Comparison of ENCODE assay signal across 17 cellular contexts in the genomic region with DNA sequence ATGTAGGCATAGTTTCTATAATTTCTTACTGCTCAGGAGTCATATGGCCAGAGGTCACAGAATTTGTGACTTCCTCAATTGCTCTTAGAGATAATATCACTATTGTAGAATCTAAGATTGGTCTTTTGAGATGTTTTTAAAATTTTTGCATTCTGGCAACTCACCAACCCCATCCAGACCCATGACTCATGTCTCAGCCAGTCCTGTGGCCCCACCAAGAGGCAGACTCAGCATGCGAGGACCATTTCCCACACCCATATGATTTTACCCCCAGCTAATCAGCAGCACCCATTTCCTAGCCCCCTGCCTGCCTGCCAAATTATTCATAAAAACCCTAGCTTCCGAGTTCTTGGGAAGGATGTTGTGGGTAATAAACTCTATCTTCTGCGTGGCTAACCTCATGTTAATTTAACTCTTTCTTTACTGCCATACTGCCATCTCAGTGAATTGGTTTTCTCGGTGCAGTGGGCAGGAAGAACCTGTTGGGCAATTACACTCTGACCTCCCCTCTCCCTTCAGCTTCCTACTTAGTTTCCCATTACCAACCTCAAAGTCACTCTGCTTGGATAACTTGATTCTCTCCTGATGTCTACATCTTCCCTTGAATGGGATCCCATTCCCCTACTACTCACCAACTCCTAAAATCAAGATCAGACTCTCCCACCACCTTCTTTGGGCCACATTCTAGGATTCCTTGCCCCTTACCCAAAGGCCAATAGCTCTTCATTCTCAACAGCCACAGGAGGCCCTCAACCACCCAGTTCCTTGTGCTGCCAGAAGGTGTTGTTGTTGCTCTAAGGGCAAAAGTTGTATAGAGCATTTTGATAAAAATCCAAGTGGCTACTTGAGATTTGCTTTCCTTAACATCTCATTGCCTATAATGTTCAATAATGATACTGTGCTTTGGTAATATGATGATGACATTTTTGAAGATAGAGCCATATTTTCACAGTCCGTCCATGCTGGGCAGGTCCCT. TPM values are rescaled to one million over a fixed set of nuclear protein-coding genes. Genes with fewer than 3 reads are reported as not detected.
DNase-seq lines count a peak whose midpoint lies in the region; ATAC-seq and TF ChIP-seq lines count a peak whose summit lies in the region.
"Had no signal": no experiment of that assay in that cellular context is flagged by ENCODE, and none has a peak within 500 bp of the region (broad histone marks: within the 10 kb centered on the region; RNA-seq: fewer than 3 reads in every experiment).

No MANE protein-coding gene starts in this region.

- no peak overlapping the region for H3K9ac ChIP-seq in smooth muscle cell (ENCODE audit: low read depth)

- H3K4me3 ChIP-seq in PC-9 = no peak overlapping the region
- H3K4me3 ChIP-seq in smooth muscle cell = no peak overlapping the region
- H3K4me3 ChIP-seq: SK-N-MC, thoracic aorta had no signal

- POLR2A ChIA-PET in activated CD8-positive, alpha-beta T cell treated with anti-CD3 and anti-CD28 coated beads for 36 hours (lab: Charles Lee) = interaction anchor here (0.9 kb wide), 1 partner anchor 63 kb away, joined by 3 read pairs; no protein-coding TSS in a partner anchor
- POLR2A ChIA-PET in activated CD8-positive, alpha-beta T cell treated with anti-CD3 and anti-CD28 coated beads, Interleukin-2, amount 10 ng/mL, durations not matched to agents 7 days and 5 days (lab: Charles Lee) = no interaction called here
- POLR2A ChIA-PET in PC-9 (lab: Charles Lee; ENCODE audit: unreplicated experiment) (interaction anchor here (0.7 kb wide), 1 partner anchor 318 kb away, joined by 7 read pairs; no protein-coding TSS in a partner anchor), T-cell (lab: Charles Lee) (no interaction called here)

- H2AFZ ChIP-seq in PC-9 (no peak overlapping the region), smooth muscle cell (ENCODE audit: low read depth) (no peak overlapping the region)

- H3K4me1 ChIP-seq in PC-9 (replicated peaks; ENCODE audit: insufficient read depth) = peaks cover 9% of the 10 kb centered on the region; the same call in 1 of the 2 replicates
- no peaks in the 10 kb centered on the region for H3K4me1 ChIP-seq in smooth muscle cell (ENCODE audit: low read depth)

- H3F3A ChIP-seq in PC-9 (ENCODE audit: insufficient read depth, low read depth) = no peaks in the 10 kb centered on the region
- H3F3A ChIP-seq in smooth muscle cell (ENCODE audit: low read depth) = no peaks in the 10 kb centered on the region

- peak; percentile 27 for ATAC-seq in activated CD8-positive, alpha-beta T cell treated with anti-CD3 and anti-CD28 coated beads for 36 hours
- ATAC-seq in activated CD8-positive, alpha-beta T cell treated with anti-CD3 and anti-CD28 coated beads, Interleukin-2, amount 10 ng/mL, durations not matched to agents 7 days and 5 days = no peak
- no peak for ATAC-seq in HG03520 (IDR thresholded peaks at IDR 0.05; ENCODE audit: unreplicated experiment)
- no peak for ATAC-seq in T-cell (replicated peaks in 1 of 4)

- H3K9me2 ChIP-seq in PC-9 (ENCODE audit: insufficient read depth) = no peaks in the 10 kb centered on the region

- H3K36me3 ChIP-seq in PC-9 (ENCODE audit: low read depth) = no peaks in the 10 kb centered on the region
- no peaks in the 10 kb centered on the region for H3K36me3 ChIP-seq in smooth muscle cell (ENCODE audit: low read depth)
- H3K36me3 ChIP-seq: thoracic aorta had no signal

- no peak overlapping the region for H3K4me3 Mint-ChIP-seq in activated CD8-positive, alpha-beta T cell treated with anti-CD3 and anti-CD28 coated beads for 36 hours
- H3K4me3 Mint-ChIP-seq in activated CD8-positive, alpha-beta T cell treated with anti-CD3 and anti-CD28 coated beads, Interleukin-2, amount 10 ng/mL, durations not matched to agents 7 days and 5 days = no peak overlapping the region
- no peak overlapping the region for H3K4me3 Mint-ChIP-seq in T-cell
- H3K4me3 Mint-ChIP-seq: activated T-cell treated with anti-CD3 and anti-CD28 coated beads, Interleukin-2, amount 50 U/mL, for 24 hours had no signal

- no TSS peak for BruUV-seq in PC-9 (replicated peaks; lab: Mats Ljungman, UMichigan)

- H3K9me3 ChIP-seq in PC-9 (ENCODE audit: insufficient read depth, low read depth) = no peaks in the 10 kb centered on the region
- H3K9me3 ChIP-seq in smooth muscle cell (replicated peaks; ENCODE audit: low read depth) = no peaks in the 10 kb centered on the region
- H3K9me3 ChIP-seq: thoracic aorta had no signal

- no peak for TF ChIP-seq CTCF in activated CD8-positive, alpha-beta T cell treated with anti-CD3 and anti-CD28 coated beads for 36 hours (IDR thresholded peaks at IDR 0.05)
- TF ChIP-seq CTCF in PC-9 (conservative IDR thresholded peaks at IDR 0.05) (no peak), smooth muscle cell (IDR thresholded peaks at IDR 0.05; ENCODE audit: borderline replicate concordance, insufficient read depth, poor library complexity, severe bottlenecking) (no peak)

- H4K20me1 ChIP-seq in PC-9 (ENCODE audit: insufficient read depth) (no peaks in the 10 kb centered on the region), smooth muscle cell (ENCODE audit: low read depth) (no peaks in the 10 kb centered on the region)

- H3K27me3 ChIP-seq in PC-9 (ENCODE audit: insufficient read depth, low read depth) (no peaks in the 10 kb centered on the region), smooth muscle cell (ENCODE audit: low read depth) (no peaks in the 10 kb centered on the region)

- no peak overlapping the region for H3K4me2 ChIP-seq in PC-9
- peak overlapping the region; percentile 25 for H3K4me2 ChIP-seq in smooth muscle cell

- CTCF ChIA-PET in activated CD8-positive, alpha-beta T cell treated with anti-CD3 and anti-CD28 coated beads for 36 hours (lab: Charles Lee) = interaction anchor here (1.0 to 1.4 kb wide), 2 partner anchors 20 to 272 kb away, joined by 3 read pairs; no protein-coding TSS in a partner anchor
- CTCF ChIA-PET in activated CD8-positive, alpha-beta T cell treated with anti-CD3 and anti-CD28 coated beads, Interleukin-2, amount 10 ng/mL, durations not matched to agents 7 days and 5 days (lab: Charles Lee) = interaction anchor here (1.1 kb wide), 1 partner anchor 239 kb away, joined by 3 read pairs; no protein-coding TSS in a partner anchor
- CTCF ChIA-PET in PC-9 (lab: Charles Lee) = interaction anchor here (0.6 to 1.0 kb wide), 2 partner anchors 39 to 270 kb away, joined by 3 read pairs; no protein-coding TSS in a partner anchor
- CTCF ChIA-PET in T-cell (lab: Charles Lee) = no interaction called here

- no peak overlapping the region for H3K27ac Mint-ChIP-seq in activated CD8-positive, alpha-beta T cell treated with anti-CD3 and anti-CD28 coated beads for 36 hours
- H3K27ac Mint-ChIP-seq in activated CD8-positive, alpha-beta T cell treated with anti-CD3 and anti-CD28 coated beads, Interleukin-2, amount 10 ng/mL, durations not matched to agents 7 days and 5 days = no peak overlapping the region
- no peak overlapping the region for H3K27ac Mint-ChIP-seq in T-cell
- H3K27ac Mint-ChIP-seq: activated T-cell treated with anti-CD3 and anti-CD28 coated beads, Interleukin-2, amount 50 U/mL, for 24 hours had no signal

- intact Hi-C loops in activated CD8-positive, alpha-beta T cell treated with anti-CD3 and anti-CD28 coated beads for 36 hours (cut with micrococcal nuclease) = no loop called here
- intact Hi-C loops in PC-9 (cut with micrococcal nuclease; ENCODE audit: unreplicated experiment) = no loop called here

- WGBS in smooth muscle cell (ENCODE audit: low lambda C conversion rate) = 41% methylated on average over 5 of the region's 5 CpGs

- H3K27ac ChIP-seq in PC-9 = no peak overlapping the region
- H3K27ac ChIP-seq in smooth muscle cell (ENCODE audit: low read depth) = peak overlapping the region; percentile 12
- H3K27ac ChIP-seq: 22Rv1, SK-N-MC, thoracic aorta had no signal

- no peaks in the 10 kb centered on the region for H3K9me3 Mint-ChIP-seq in activated CD8-positive, alpha-beta T cell treated with anti-CD3 and anti-CD28 coated beads for 36 hours
- H3K9me3 Mint-ChIP-seq in activated CD8-positive, alpha-beta T cell treated with anti-CD3 and anti-CD28 coated beads, Interleukin-2, amount 10 ng/mL, durations not matched to agents 7 days and 5 days (ENCODE audit: insufficient read depth) = no peaks in the 10 kb centered on the region
- no peaks in the 10 kb centered on the region for H3K9me3 Mint-ChIP-seq in T-cell
- H3K9me3 Mint-ChIP-seq: activated T-cell treated with anti-CD3 and anti-CD28 coated beads, Interleukin-2, amount 50 U/mL, for 24 hours had no signal

- peak; percentile 7 for DNase-seq in activated CD8-positive, alpha-beta T cell treated with anti-CD3 and anti-CD28 coated beads for 36 hours
- DNase-seq in activated CD8-positive, alpha-beta T cell treated with anti-CD3 and anti-CD28 coated beads, Interleukin-2, amount 10 ng/mL, durations not matched to agents 7 days and 5 days = no peak
- DNase-seq in PC-9 (peak; percentile 16 to 39), fibroblast of peridontal ligament (ENCODE audit: extremely low read depth) (peak; percentile 46), smooth muscle cell (lab: John Stamatoyannopoulos, UW; ENCODE audit: unreplicated experiment) (no peak), T-cell (no peak)
- no peak for DNase-seq in activated CD4-positive, CD25-positive, alpha-beta regulatory T cell (lab: John Stamatoyannopoulos, UW)
- DNase-seq: activated T-cell treated with anti-CD3 and anti-CD28 coated beads, Interleukin-2, amount 50 U/mL, for 24 hours; anterior cingulate cortex; DMS79 treated with DMSO at 0.1 percent for 48 hours; NCI-H1417; NCI-H524; retina had no signal

- no peaks in the 10 kb centered on the region for H3K36me3 Mint-ChIP-seq in activated CD8-positive, alpha-beta T cell treated with anti-CD3 and anti-CD28 coated beads for 36 hours (ENCODE audit: low read depth)
- no peaks in the 10 kb centered on the region for H3K36me3 Mint-ChIP-seq in activated CD8-positive, alpha-beta T cell treated with anti-CD3 and anti-CD28 coated beads, Interleukin-2, amount 10 ng/mL, durations not matched to agents 7 days and 5 days (ENCODE audit: low read depth)
- no peaks in the 10 kb centered on the region for H3K36me3 Mint-ChIP-seq in T-cell

- H3K79me2 ChIP-seq in PC-9 (ENCODE audit: low read depth) (no peaks in the 10 kb centered on the region), smooth muscle cell (ENCODE audit: low read depth) (no peaks in the 10 kb centered on the region)

- no peaks in the 10 kb centered on the region for H3K4me1 Mint-ChIP-seq in activated CD8-positive, alpha-beta T cell treated with anti-CD3 and anti-CD28 coated beads for 36 hours (ENCODE audit: low read depth)
- no peaks in the 10 kb centered on the region for H3K4me1 Mint-ChIP-seq in activated CD8-positive, alpha-beta T cell treated with anti-CD3 and anti-CD28 coated beads, Interleukin-2, amount 10 ng/mL, durations not matched to agents 7 days and 5 days (ENCODE audit: low read depth)
- H3K4me1 Mint-ChIP-seq in T-cell = no peaks in the 10 kb centered on the region

- peaks cover 5% of the 10 kb centered on the region for H3K27me3 Mint-ChIP-seq in activated CD8-positive, alpha-beta T cell treated with anti-CD3 and anti-CD28 coated beads for 36 hours
- peaks cover 8% of the 10 kb centered on the region for H3K27me3 Mint-ChIP-seq in activated CD8-positive, alpha-beta T cell treated with anti-CD3 and anti-CD28 coated beads, Interleukin-2, amount 10 ng/mL, durations not matched to agents 7 days and 5 days (ENCODE audit: low read depth)
- peaks cover 0 to 10% of the 10 kb centered on the region in 2 donors for H3K27me3 Mint-ChIP-seq in T-cell

RNA-seq across cellular contexts. Expression of gene IYD, which starts 16.2 kb away (rescaled TPM):
- total RNA-seq in activated CD8-positive, alpha-beta T cell treated with anti-CD3 and anti-CD28 coated beads for 36 hours = not detected
- total RNA-seq in activated CD8-positive, alpha-beta T cell treated with anti-CD3 and anti-CD28 coated beads, Interleukin-2, amount 10 ng/mL, durations not matched to agents 7 days and 5 days = not detected
- total RNA-seq in PC-9 (2021) (not detected in 2 replicates), smooth muscle cell (not detected in 2 replicates), T-cell (not detected)
- polyA plus RNA-seq in smooth muscle cell = not detected in 2 replicates

Comparison
In these comparisons a context has a peak if more than half of its experiments do, and no peak if none do; other contexts are left out.
1. DNase-seq: peak in activated CD8-positive, alpha-beta T cell treated with anti-CD3 and anti-CD28 coated beads for 36 hours (single experiment), PC-9 (2 of 2) and fibroblast of peridontal ligament (single experiment); none in activated CD8-positive, alpha-beta T cell treated with anti-CD3 and anti-CD28 coated beads, Interleukin-2, amount 10 ng/mL, durations not matched to agents 7 days and 5 days (single experiment), smooth muscle cell (single experiment), activated CD4-positive, CD25-positive, alpha-beta regulatory T cell (0 of 4) and T-cell (0 of 34).
2. POLR2A ChIA-PET loops: an anchor here in activated CD8-positive, alpha-beta T cell treated with anti-CD3 and anti-CD28 coated beads for 36 hours (0.9 kb wide) and PC-9 (0.7 kb wide); none called in activated CD8-positive, alpha-beta T cell treated with anti-CD3 and anti-CD28 coated beads, Interleukin-2, amount 10 ng/mL, durations not matched to agents 7 days and 5 days and T-cell.
3. CTCF ChIA-PET loops: an anchor here in activated CD8-positive, alpha-beta T cell treated with anti-CD3 and anti-CD28 coated beads for 36 hours (1.0 to 1.4 kb wide), activated CD8-positive, alpha-beta T cell treated with anti-CD3 and anti-CD28 coated beads, Interleukin-2, amount 10 ng/mL, durations not matched to agents 7 days and 5 days (1.1 kb wide) and PC-9 (0.6 to 1.0 kb wide); none called in T-cell.